In the genomic region with DNA sequence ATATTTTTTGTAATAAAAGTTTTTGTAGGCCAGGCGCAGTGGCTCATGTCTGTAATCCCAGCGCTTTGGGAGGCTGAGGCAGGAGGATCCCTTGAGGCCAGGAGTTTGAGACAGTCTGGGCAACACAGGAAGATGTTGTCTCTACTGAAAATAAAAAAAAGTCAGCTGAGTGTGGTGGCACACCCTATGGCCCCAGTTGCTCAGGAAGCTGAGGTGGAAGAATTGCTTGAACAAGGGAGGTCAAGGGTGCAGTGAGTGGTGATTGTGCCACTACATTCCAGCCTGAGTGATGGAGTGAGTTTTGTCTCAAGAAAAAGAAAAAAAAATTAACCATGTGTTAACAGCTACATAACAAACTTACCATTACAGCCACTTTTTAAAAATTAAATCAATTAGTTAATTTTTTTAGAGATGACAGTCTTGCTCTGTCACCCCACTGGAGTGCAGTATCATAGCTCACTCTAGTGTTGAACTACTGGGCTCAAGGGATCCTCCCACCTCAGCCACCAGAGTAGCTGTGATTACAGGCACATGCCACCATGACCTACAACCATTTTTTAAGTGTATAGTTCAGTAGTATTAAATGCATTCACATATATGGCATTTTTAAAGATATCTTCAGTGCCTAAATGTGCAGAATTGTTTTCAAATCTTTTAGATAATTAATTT, we compare ENCODE assay signal across 1 cellular context.
TF ChIP-seq lines count a peak whose summit lies in the region.

No MANE protein-coding gene starts in this region.

TF ChIP-seq in SK-N-SH, 30 proteins besides CTCF, POLR2A, EP300 and RAD21:
- TF ChIP-seq SMC3 (IDR thresholded peaks at IDR 0.05; ENCODE audit: low read depth, low read length) (no peak), CHD2 (IDR thresholded peaks at IDR 0.05; ENCODE audit: low read length, partially characterized antibody) (no peak), NRF1 (IDR thresholded peaks at IDR 0.05; ENCODE audit: low read depth, low read length) (no peak), FOSL2 (IDR thresholded peaks at IDR 0.05; ENCODE audit: borderline replicate concordance, low read depth) (no peak), EZH2phosphoT487 (IDR thresholded peaks at IDR 0.05; ENCODE audit: borderline replicate concordance, low read depth) (no peak), NFIC (IDR thresholded peaks at IDR 0.05; ENCODE audit: borderline replicate concordance) (no peak), RXRA (IDR thresholded peaks at IDR 0.05; ENCODE audit: borderline replicate concordance, low read depth) (no peak), TCF12 (IDR thresholded peaks at IDR 0.05) (no peak), SIN3A (IDR thresholded peaks at IDR 0.05; ENCODE audit: borderline replicate concordance, low read depth, low read length) (no peak), FOXM1 (IDR thresholded peaks at IDR 0.05; ENCODE audit: low read depth) (no peak), MEF2A (IDR thresholded peaks at IDR 0.05; ENCODE audit: borderline replicate concordance, low read depth) (no peak), TEAD4 (IDR thresholded peaks at IDR 0.05; ENCODE audit: borderline replicate concordance, insufficient read depth) (no peak), ELF1 (IDR thresholded peaks at IDR 0.05) (no peak), RCOR1 (IDR thresholded peaks at IDR 0.05; ENCODE audit: low read length) (no peak), GATA2 (CRISPR knock-in tag; IDR thresholded peaks at IDR 0.05) (no peak)
- TF ChIP-seq, protein P1, sequence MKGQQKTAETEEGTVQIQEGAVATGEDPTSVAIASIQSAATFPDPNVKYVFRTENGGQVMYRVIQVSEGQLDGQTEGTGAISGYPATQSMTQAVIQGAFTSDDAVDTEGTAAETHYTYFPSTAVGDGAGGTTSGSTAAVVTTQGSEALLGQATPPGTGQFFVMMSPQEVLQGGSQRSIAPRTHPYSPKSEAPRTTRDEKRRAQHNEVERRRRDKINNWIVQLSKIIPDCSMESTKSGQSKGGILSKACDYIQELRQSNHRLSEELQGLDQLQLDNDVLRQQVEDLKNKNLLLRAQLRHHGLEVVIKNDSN (IDR thresholded peaks at IDR 0.05; ENCODE audit: borderline replicate concordance, low read depth): no peak
- TF ChIP-seq, protein P2, sequence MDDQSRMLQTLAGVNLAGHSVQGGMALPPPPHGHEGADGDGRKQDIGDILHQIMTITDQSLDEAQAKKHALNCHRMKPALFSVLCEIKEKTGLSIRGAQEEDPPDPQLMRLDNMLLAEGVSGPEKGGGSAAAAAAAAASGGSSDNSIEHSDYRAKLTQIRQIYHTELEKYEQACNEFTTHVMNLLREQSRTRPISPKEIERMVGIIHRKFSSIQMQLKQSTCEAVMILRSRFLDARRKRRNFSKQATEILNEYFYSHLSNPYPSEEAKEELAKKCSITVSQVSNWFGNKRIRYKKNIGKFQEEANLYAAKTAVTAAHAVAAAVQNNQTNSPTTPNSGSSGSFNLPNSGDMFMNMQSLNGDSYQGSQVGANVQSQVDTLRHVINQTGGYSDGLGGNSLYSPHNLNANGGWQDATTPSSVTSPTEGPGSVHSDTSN (IDR thresholded peaks at IDR 0.05): no peak
- TF ChIP-seq, protein P3, sequence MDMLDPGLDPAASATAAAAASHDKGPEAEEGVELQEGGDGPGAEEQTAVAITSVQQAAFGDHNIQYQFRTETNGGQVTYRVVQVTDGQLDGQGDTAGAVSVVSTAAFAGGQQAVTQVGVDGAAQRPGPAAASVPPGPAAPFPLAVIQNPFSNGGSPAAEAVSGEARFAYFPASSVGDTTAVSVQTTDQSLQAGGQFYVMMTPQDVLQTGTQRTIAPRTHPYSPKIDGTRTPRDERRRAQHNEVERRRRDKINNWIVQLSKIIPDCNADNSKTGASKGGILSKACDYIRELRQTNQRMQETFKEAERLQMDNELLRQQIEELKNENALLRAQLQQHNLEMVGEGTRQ (IDR thresholded peaks at IDR 0.05; ENCODE audit: borderline replicate concordance, low read depth, low read length): no peak
TF ChIP-seq in SK-N-SH: peak in this region for 0.
